Comparison of ENCODE assay signal across 29 cellular contexts in the genomic region with DNA sequence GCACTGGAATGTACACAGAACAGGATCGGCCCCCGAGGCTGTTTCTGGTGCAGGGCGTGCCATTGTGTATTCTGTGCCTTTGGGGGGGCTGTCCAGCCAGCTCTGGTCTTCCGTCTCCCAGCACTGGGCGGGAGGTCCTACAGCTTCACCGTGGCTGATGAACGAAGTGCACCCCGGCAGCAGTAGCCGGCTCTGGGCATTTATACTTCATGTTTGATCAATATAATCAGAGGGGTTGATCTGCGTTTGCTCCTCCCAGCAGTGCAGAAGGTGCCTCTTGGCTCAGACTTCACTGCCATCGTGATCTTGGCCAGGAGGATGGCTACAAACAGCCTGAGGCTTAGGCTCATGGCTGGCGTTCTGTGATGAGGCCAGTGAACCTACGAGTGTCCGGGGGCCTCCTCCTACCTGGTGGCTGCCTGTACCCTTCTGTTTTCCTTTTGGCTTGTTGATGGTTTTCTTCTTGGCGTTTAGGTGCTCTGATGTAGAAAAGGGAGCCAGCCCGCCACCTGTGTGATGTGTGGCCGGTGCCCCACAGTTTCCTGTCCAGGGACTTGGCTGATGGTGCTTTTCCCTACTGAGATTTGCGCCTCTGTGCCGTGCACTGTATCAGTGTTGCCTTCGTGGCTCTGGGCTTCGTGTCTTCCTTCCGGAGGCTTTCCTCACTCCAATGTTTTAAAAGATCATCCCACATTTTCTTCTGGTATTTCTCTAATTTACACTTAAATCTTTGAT. TPM values are rescaled to one million over a fixed set of nuclear protein-coding genes. Genes with fewer than 3 reads are reported as not detected.
DNase-seq lines count a peak whose midpoint lies in the region; ATAC-seq and TF ChIP-seq lines count a peak whose summit lies in the region.
"Had no signal": no experiment of that assay in that cellular context is flagged by ENCODE, and none has a peak within 500 bp of the region (broad histone marks: within the 10 kb centered on the region; RNA-seq: fewer than 3 reads in every experiment).

No MANE protein-coding gene starts in this region.

- H3K36me3 ChIP-seq in WERI-Rb-1, result 0 out of 2 replicates have a peak, but pooled peaks cover 2% of the 10 kb centered on the region
- H3K36me3 ChIP-seq in mesendoderm (ENCODE audit: control insufficient read depth, insufficient read depth, low read length), result no peaks in the 10 kb centered on the region
- peaks cover 16% of the 10 kb centered on the region for H3K36me3 ChIP-seq in suprapubic skin
- H3K36me3 ChIP-seq: adrenal gland, BE2C had no signal

- H3K79me1 ChIP-seq in mesendoderm (ENCODE audit: low read length), result no peaks in the 10 kb centered on the region

- H3K27ac ChIP-seq in WERI-Rb-1 (no peak overlapping the region), mesendoderm (ENCODE audit: low read depth, low read length) (no peak overlapping the region), suprapubic skin (no peak overlapping the region)
- H3K27ac ChIP-seq: adrenal gland, body of pancreas, foreskin keratinocyte, HL-60 had no signal

- H2BK5ac ChIP-seq in mesendoderm (ENCODE audit: low read length), result no peak overlapping the region

- H3K27me3 ChIP-seq in WERI-Rb-1 (ENCODE audit: insufficient read depth, low read depth, severe bottlenecking) (no peaks in the 10 kb centered on the region), mesendoderm (ENCODE audit: insufficient read depth, low read length, poor library complexity) (no peaks in the 10 kb centered on the region), suprapubic skin (no peaks in the 10 kb centered on the region)
- H3K27me3 ChIP-seq: adrenal gland, BE2C, body of pancreas, foreskin keratinocyte had no signal

- no peak overlapping the region for H3K18ac ChIP-seq in mesendoderm (ENCODE audit: low read length)

- H3K79me2 ChIP-seq in mesendoderm (ENCODE audit: control insufficient read depth, insufficient read depth, low read length), result no peaks in the 10 kb centered on the region

- intact Hi-C loops in left cardiac atrium (cut with DNase I) (no loop called here), Right ventricle myocardium superior (cut with DNase I) (no loop called here)

- peaks cover 8% of the 10 kb centered on the region for H3K4me1 ChIP-seq in mesendoderm (ENCODE audit: control insufficient read depth, low read depth, low read length)
- peaks cover 27% of the 10 kb centered on the region for H3K4me1 ChIP-seq in suprapubic skin
- H3K4me1 ChIP-seq: body of pancreas, foreskin keratinocyte had no signal

- no peak overlapping the region for H3K4ac ChIP-seq in mesendoderm (ENCODE audit: low read depth, low read length)

- H3K4me3 ChIP-seq in WERI-Rb-1 (ENCODE audit: low read depth, low read length) (no peak overlapping the region), mesendoderm (ENCODE audit: low read length) (no peak overlapping the region), suprapubic skin (no peak overlapping the region)
- H3K4me3 ChIP-seq: adrenal gland, body of pancreas had no signal

- peak overlapping the region; percentile 34 for H3K56ac ChIP-seq in mesendoderm (ENCODE audit: low read length)

- H4K8ac ChIP-seq in mesendoderm (ENCODE audit: low read depth, low read length), result no peak overlapping the region

- ATAC-seq in left cardiac atrium (no peak), Right ventricle myocardium superior (ENCODE audit: poor library complexity) (no peak)
- ATAC-seq: body of pancreas, foreskin keratinocyte, left colon had no signal

- no peak overlapping the region for H3K23ac ChIP-seq in mesendoderm (ENCODE audit: low read length)

- H3K9me3 ChIP-seq in WERI-Rb-1 (ENCODE audit: severe bottlenecking) (no peaks in the 10 kb centered on the region), suprapubic skin (no peaks in the 10 kb centered on the region)
- H3K9me3 ChIP-seq: adrenal gland, BE2C, body of pancreas had no signal

- TF ChIP-seq CTCF in WERI-Rb-1 (IDR thresholded peaks at IDR 0.05; ENCODE audit: low read depth, low read length) (no peak), suprapubic skin (IDR thresholded peaks at IDR 0.05) (no peak)

- no peak for TF ChIP-seq POLR2A in suprapubic skin (IDR thresholded peaks at IDR 0.05)

- H4K5ac ChIP-seq in mesendoderm (ENCODE audit: low read length), result no peak overlapping the region

- no peak overlapping the region for H2AK5ac ChIP-seq in mesendoderm (ENCODE audit: low read length)

- DNase-seq in left cardiac atrium (peak; percentile 9), Right ventricle myocardium superior (no peak), WERI-Rb-1 (peak; percentile 3), mesendoderm (no peak), suprapubic skin (ENCODE audit: low spot score in 2 of 2) (peak; percentile 32 to 72), LoVo (ENCODE audit: low spot score) (no peak), cerebellar nuclear complex (lab: John Stamatoyannopoulos, UW) (no peak)
- DNase-seq in stimulated activated naive CD4-positive, alpha-beta T cell (lab: John Stamatoyannopoulos, UW), result no peak
- DNase-seq: ACHN; activated CD4-positive, alpha-beta T cell treated with anti-CD3 and anti-CD28 coated beads for 4 hours; activated gamma-delta T cell treated with Interleukin-2 at 50 U/mL for 16 hours; activated T-cell treated with anti-CD3 and anti-CD28 coated beads, Interleukin-2, amount 50 U/mL, for 1 hour; BE2C; body of pancreas; effector memory CD4-positive, alpha-beta T cell; foreskin keratinocyte; naive B cell; NCI-H1436; NCI-H2107; NCI-H446; NCI-H82; occipital lobe had no signal

- no peak overlapping the region for H3K9ac ChIP-seq in mesendoderm (ENCODE audit: low read length)

- no peak for TF ChIP-seq EP300 in suprapubic skin (IDR thresholded peaks at IDR 0.05)

- H2BK15ac ChIP-seq in mesendoderm (replicated peaks; ENCODE audit: low read depth), result no peak overlapping the region

- H2BK120ac ChIP-seq in mesendoderm (ENCODE audit: low read depth, low read length), result no peak overlapping the region

- no peak overlapping the region for H3K4me2 ChIP-seq in mesendoderm (ENCODE audit: low read length)

- no CpG with 5 or more reads among the region's 22 CpGs for WGBS in mesendoderm (ENCODE audit: extremely low coverage, insufficient coverage, low lambda C conversion rate)
- WGBS in suprapubic skin, result 71% methylated on average over 18 of the region's 22 CpGs

RNA-seq across cellular contexts. Expression of a gene that starts 31.2 kb away (rescaled TPM):
- total RNA-seq in left cardiac atrium (under 1 TPM; 0.34 to 0.38 TPM), Right ventricle myocardium superior (1.9 TPM), suprapubic skin (not detected)
- 0.10 TPM for polyA plus RNA-seq in mesendoderm (2013, experiment 1 of 2)
- 0.06 TPM for polyA plus RNA-seq in mesendoderm (2013, experiment 2 of 2)
- total RNA-seq: activated CD8-positive, alpha-beta memory T cell treated with anti-CD3 and anti-CD28 coated beads for 36 hours; foreskin keratinocyte; left colon; RPMI7951; subcutaneous adipose tissue; T-helper 2 cell treated with Interferon-gamma antibody and Interleukin-4, amounts not matched to agents 100 ng/mL and 5 ng/mL, for 36 hours had no signal
- polyA plus RNA-seq: foreskin keratinocyte had no signal

RNA-seq across cellular contexts. Expression of a gene that starts 52.5 kb away (rescaled TPM):
- total RNA-seq in left cardiac atrium, result 10 to 100 TPM; 21.5 to 38.2 TPM
- 33.7 TPM for total RNA-seq in Right ventricle myocardium superior
- polyA plus RNA-seq in mesendoderm (2013, experiment 1 of 2), result 0.21 TPM
- polyA plus RNA-seq in mesendoderm (2013, experiment 2 of 2), result 0.14 TPM
- total RNA-seq in suprapubic skin, result 10 to 100 TPM in 1 of 4 donors, 1 to 10 TPM in 3; 1.7 to 11.2 (median 2.6) TPM
- total RNA-seq: activated CD8-positive, alpha-beta memory T cell treated with anti-CD3 and anti-CD28 coated beads for 36 hours; occipital lobe; RPMI7951; subcutaneous adipose tissue; T-helper 2 cell treated with Interferon-gamma antibody and Interleukin-4, amounts not matched to agents 100 ng/mL and 5 ng/mL, for 36 hours had no signal

Comparison
In these comparisons a context has a peak if more than half of its experiments do, and no peak if none do; other contexts are left out.
1. DNase-seq: peak in left cardiac atrium (single experiment), WERI-Rb-1 (single experiment) and suprapubic skin (2 of 2); none in Right ventricle myocardium superior (single experiment), mesendoderm (single experiment), LoVo (single experiment), cerebellar nuclear complex (0 of 2) and stimulated activated naive CD4-positive, alpha-beta T cell (0 of 6).